Comparison of ENCODE assay signal across 14 cellular contexts in genomic region chr19:907183-907853, GRCh38. TPM values are rescaled to one million over a fixed set of nuclear protein-coding genes. Genes with fewer than 3 reads are reported as not detected.
DNase-seq lines count a peak whose midpoint lies in the region; ATAC-seq, FAIRE-seq and TF ChIP-seq lines count a peak whose summit lies in the region.
"Had no signal": no experiment of that assay in that cellular context is flagged by ENCODE, and none has a peak within 500 bp of the region (broad histone marks: within the 10 kb centered on the region; RNA-seq: fewer than 3 reads in every experiment).

No MANE protein-coding gene starts in this region.

- 5% methylated on average over 14 of the region's 14 CpGs for WGBS in K562 (ENCODE audit: insufficient coverage, low coverage, missing lambda C conversion rate)
- 75 to 80% (median 79%) methylated on average over 14 of the region's 14 CpGs for WGBS in psoas muscle, 3 donors

- H3K27ac ChIP-seq in OCI-LY7 (ENCODE audit: low read depth, low read length, poor library complexity, severe bottlenecking) (peak overlapping the region; percentile 95), K562 (ENCODE audit: extremely low read depth, low read depth, low read length) (peak overlapping the region; percentile 95), psoas muscle (no peak overlapping the region), uterus (no peak overlapping the region)
- H3K27ac ChIP-seq: 22Rv1, esophagus muscularis mucosa had no signal

- H3K4me3 ChIP-seq in OCI-LY7 (ENCODE audit: low read depth, low read length, poor library complexity, severe bottlenecking): no peak overlapping the region
- peak overlapping the region; percentile 18 for H3K4me3 ChIP-seq in K562
- no peak overlapping the region for H3K4me3 ChIP-seq in psoas muscle
- H3K4me3 ChIP-seq in uterus: no peak overlapping the region
- H3K4me3 ChIP-seq: breast epithelium, esophagus muscularis mucosa had no signal

- in situ Hi-C loops in K562 (cut with MboI): no loop called here

- TF ChIP-seq POLR2A in K562 (conservative IDR thresholded peaks at IDR 0.05) (peak; percentile 60; the same call in 1 of the 2 replicates), uterus (IDR thresholded peaks at IDR 0.05) (no peak)

- H4K20me1 ChIP-seq in OCI-LY7 (ENCODE audit: insufficient read depth, low read length): no peaks in the 10 kb centered on the region
- peaks cover 8% of the 10 kb centered on the region for H4K20me1 ChIP-seq in K562 (replicated peaks; ENCODE audit: control insufficient read depth, insufficient read depth, low read length)

- TF ChIP-seq CTCF in OCI-LY7 (conservative IDR thresholded peaks at IDR 0.05; ENCODE audit: low read length): no peak
- peak in 2 of 3 experiments; percentile 14 to 32; a peak in 3 of 6 replicates for TF ChIP-seq CTCF in K562 (IDR thresholded peaks at IDR 0.05 in 2 of 3, conservative IDR thresholded peaks at IDR 0.05 in 1 of 3; ENCODE audit: insufficient read depth in 2 of 3, low read depth in 1 of 3, low read length in 3 of 3)
- TF ChIP-seq CTCF in psoas muscle (IDR thresholded peaks at IDR 0.05): no peak
- TF ChIP-seq CTCF in uterus (IDR thresholded peaks at IDR 0.05): no peak

- peaks cover 35% of the 10 kb centered on the region for H3K4me1 Mint-ChIP-seq in T-helper 1 cell treated with Interleukin-12 subunit alpha and Interleukin-12 subunit beta and Interleukin-4 antibody, amounts not matched to agents 30 μg/mL and 1 μg/mL, for 36 hours (ENCODE audit: low read depth)

- peaks cover 47% of the 10 kb centered on the region for H3K4me1 ChIP-seq in OCI-LY7 (ENCODE audit: insufficient read depth, low read length, poor library complexity, severe bottlenecking)
- peaks cover 43 to 83% of the 10 kb centered on the region in 2 experiments for H3K4me1 ChIP-seq in K562 (replicated peaks in 1 of 2; ENCODE audit: control insufficient read depth in 2 of 2, insufficient read depth in 2 of 2, low read length in 2 of 2)
- no peaks in the 10 kb centered on the region for H3K4me1 ChIP-seq in psoas muscle
- H3K4me1 ChIP-seq in uterus: no peaks in the 10 kb centered on the region

- DNase-seq in T-helper 1 cell: no peak
- peak; percentile 59 for DNase-seq in OCI-LY7 (ENCODE audit: low spot score)
- DNase-seq in K562 (ENCODE audit: extremely low read depth in 1 of 4, low spot score in 3 of 4): peak; percentile 79 to 99 (median 89)
- DNase-seq in psoas muscle: peak; percentile 23 to 52
- DNase-seq in uterus: no peak
- DNase-seq: DMS79, NCI-H1694 treated with DMSO at 0.1 percent for 48 hours had no signal

- H3K9me1 ChIP-seq in K562 (ENCODE audit: control insufficient read depth, insufficient read depth, low read length): no peaks in the 10 kb centered on the region

- no peaks in the 10 kb centered on the region for H3K27me3 ChIP-seq in K562 (ENCODE audit: control insufficient read depth in 2 of 2, insufficient read depth in 2 of 2, low read length in 2 of 2)
- no peaks in the 10 kb centered on the region for H3K27me3 ChIP-seq in psoas muscle (ENCODE audit: insufficient read depth in 3 of 3, low read length in 2 of 3)
- H3K27me3 ChIP-seq in uterus: no peaks in the 10 kb centered on the region
- H3K27me3 ChIP-seq: breast epithelium, esophagus muscularis mucosa had no signal

- TF ChIP-seq EP300 in K562 (IDR thresholded peaks at IDR 0.05; ENCODE audit: low read length): peak; percentile 97

- BruUV-seq in OCI-LY7 (replicated peaks; lab: Mats Ljungman, UMichigan) (no TSS peak), K562 (replicated peaks; lab: Mats Ljungman, UMichigan) (no TSS peak)

- no peaks in the 10 kb centered on the region for H3K27me3 Mint-ChIP-seq in T-helper 1 cell treated with Interleukin-12 subunit alpha and Interleukin-12 subunit beta and Interleukin-4 antibody, amounts not matched to agents 30 μg/mL and 1 μg/mL, for 36 hours (ENCODE audit: low read depth)

- POLR2A ChIA-PET in OCI-LY7 (lab: Charles Lee) (interaction anchor here (1.3 kb wide), 1 partner anchor 14 kb away, joined by 3 read pairs; the partner anchor contains the start of genes MED16 and RNU6-9), K562 (lab: Yijun Ruan, JAX) (interaction anchor here (0.5 to 2.9 kb wide), 16 partner anchors 9 to 919 kb away, joined by 3 to 21 read pairs (median 4); partner anchors contain the start of genes CIRBP, MED16 and RNU6-9)

- peak overlapping the region; percentile 34 for H3K4me3 Mint-ChIP-seq in T-helper 1 cell treated with Interleukin-12 subunit alpha and Interleukin-12 subunit beta and Interleukin-4 antibody, amounts not matched to agents 30 μg/mL and 1 μg/mL, for 36 hours

- peaks cover 18% of the 10 kb centered on the region for H3K36me3 Mint-ChIP-seq in T-helper 1 cell treated with Interleukin-12 subunit alpha and Interleukin-12 subunit beta and Interleukin-4 antibody, amounts not matched to agents 30 μg/mL and 1 μg/mL, for 36 hours (ENCODE audit: low read depth)

- CTCF ChIA-PET in OCI-LY7 (lab: Charles Lee; ENCODE audit: unreplicated experiment) (no interaction called here), K562 (lab: Yijun Ruan, JAX; ENCODE audit: low intra/inter-chr PET ratio) (no interaction called here)

- no peaks in the 10 kb centered on the region for H3K9me3 Mint-ChIP-seq in T-helper 1 cell treated with Interleukin-12 subunit alpha and Interleukin-12 subunit beta and Interleukin-4 antibody, amounts not matched to agents 30 μg/mL and 1 μg/mL, for 36 hours

- H3K9me3 ChIP-seq in OCI-LY7 (ENCODE audit: low read length) (no peaks in the 10 kb centered on the region), K562 (replicated peaks; ENCODE audit: control insufficient read depth, insufficient read depth, low read depth, low read length) (no peaks in the 10 kb centered on the region), psoas muscle (no peaks in the 10 kb centered on the region), uterus (no peaks in the 10 kb centered on the region)
- H3K9me3 ChIP-seq: breast epithelium, esophagus muscularis mucosa had no signal

- H3K79me2 ChIP-seq in OCI-LY7 (ENCODE audit: insufficient read depth, low read depth, low read length) (peaks cover 30% of the 10 kb centered on the region; the same call in 1 of the 2 replicates), K562 (ENCODE audit: control insufficient read depth, insufficient read depth, low read length) (peaks cover 96% of the 10 kb centered on the region)

- H3K36me3 ChIP-seq in OCI-LY7 (ENCODE audit: insufficient read depth, low read length): peaks cover 6% of the 10 kb centered on the region
- H3K36me3 ChIP-seq in K562 (ENCODE audit: control insufficient read depth, insufficient read depth, low read length): peaks cover 44% of the 10 kb centered on the region; the same call in 2 of the 3 replicates
- H3K36me3 ChIP-seq in psoas muscle (ENCODE audit: insufficient read depth in 1 of 2, low read depth in 1 of 2): no peaks in the 10 kb centered on the region
- no peaks in the 10 kb centered on the region for H3K36me3 ChIP-seq in uterus
- H3K36me3 ChIP-seq: breast epithelium had no signal

- H3K4me2 ChIP-seq in OCI-LY7 (ENCODE audit: low read length) (peak overlapping the region; percentile 54), K562 (ENCODE audit: insufficient read depth, low read length) (peak overlapping the region; percentile 88)

- H3K27ac Mint-ChIP-seq in T-helper 1 cell treated with Interleukin-12 subunit alpha and Interleukin-12 subunit beta and Interleukin-4 antibody, amounts not matched to agents 30 μg/mL and 1 μg/mL, for 36 hours: peak overlapping the region; percentile 85

- no peaks in the 10 kb centered on the region for H3K9me2 ChIP-seq in OCI-LY7 (ENCODE audit: insufficient read depth, low read length)

- peak; percentile 25 to 38; a peak in 3 of 4 replicates for TF ChIP-seq RAD21 in K562 (CRISPR knock-in tag; conservative IDR thresholded peaks at IDR 0.05 in 1 of 2, IDR thresholded peaks at IDR 0.05 in 1 of 2)

- H3K9ac ChIP-seq in K562 (ENCODE audit: insufficient read depth in 1 of 2, low read depth in 2 of 2, low read length in 2 of 2): peak overlapping the region; percentile 65 to 89

- H2AFZ ChIP-seq in OCI-LY7 (ENCODE audit: low read length) (no peak overlapping the region), K562 (ENCODE audit: low read depth, low read length) (no peak overlapping the region)

- ATAC-seq in K562: peak; percentile 82
- ATAC-seq in psoas muscle: peak in 1 of 4 donors; percentile 13
- ATAC-seq in GM18520 (IDR thresholded peaks at IDR 0.05; ENCODE audit: unreplicated experiment): no peak
- no peak for ATAC-seq in HG03108 (IDR thresholded peaks at IDR 0.05; ENCODE audit: unreplicated experiment)

- peak; percentile 98 for FAIRE-seq in K562 (lab: Jason Lieb, UNC)

- intact Hi-C loops in OCI-LY7 (cut with micrococcal nuclease; ENCODE audit: unreplicated experiment) (loop anchor here (2.0 kb wide), 1 partner anchor 15 kb away; the partner anchor contains the start of genes MED16 and RNU6-9), K562 (cut with micrococcal nuclease) (loop anchor here (2.0 kb wide), 1 partner anchor 15 kb away; the partner anchor contains the start of genes MED16 and RNU6-9), psoas muscle (cut with DNase I) (no loop called here), uterus (cut with DNase I; ENCODE audit: low total_unique reads) (no loop called here)

RNA-seq across cellular contexts. Expression of gene R3HDM4, which starts 5.7 kb away (rescaled TPM):
- 39.5 and 43.5 TPM in 2 replicates for total RNA-seq in OCI-LY7 (2014; rRNA removed; shearing (Covaris generic))
- total RNA-seq in OCI-LY7 (2022) (64.9 and 75.2 TPM in 2 replicates), K562 (2014; rRNA removed) (63.2 and 75.6 TPM in 2 replicates), K562 (2014; rRNA removed; fragmentation: Illumina TruSeq; extraction: Trizol) (21.4 and 26.2 TPM in 2 replicates), K562 (2015; rRNA removed; fragmentation: Illumina TruSeq; extraction: Trizol) (44.6 and 46.1 TPM in 2 replicates), K562 (2021) (133 and 138 TPM in 2 replicates), psoas muscle (10 to 100 TPM; 17.8 to 56.8 (median 50.6) TPM), uterus (10 to 100 TPM in 3 of 4 donors, 1 to 10 TPM in 1; 5.3 to 38.2 (median 21.2) TPM)
- total RNA-seq in K562 (2011; cell fraction: chromatin; rRNA removed; ENCODE audit: low replicate concordance): 66.6 and 166 TPM in 2 replicates
- 109 and 113 TPM in 2 replicates for total RNA-seq in K562 (2011; cell fraction: nucleolus; rRNA removed)
- total RNA-seq in K562 (2011; cell fraction: nucleoplasm; rRNA removed): 92.6 and 119 TPM in 2 replicates
- polyA plus RNA-seq in K562 (2011; rRNA removed) (59.0 and 93.9 TPM in 2 replicates), K562 (2014; fragmentation: Illumina TruSeq; extraction: Trizol) (87.6 and 109 TPM in 2 replicates), K562 (2014; fragmentation: Nextera tagmentation; extraction: Ambion mirVana) (1 to 10 TPM; 3.2 to 5.6 TPM), K562 (2014; rRNA removed) (140 and 154 TPM in 2 replicates), psoas muscle (10 to 100 TPM; 37.4 to 92.0 (median 60.8) TPM)
- 105 and 207 TPM in 2 replicates for polyA plus RNA-seq in K562 (2011; cell fraction: cytosol; rRNA removed)
- polyA plus RNA-seq in K562 (2011; cell fraction: nucleus; rRNA removed): 149 and 223 TPM in 2 replicates
- 85.0 and 165 TPM in 2 replicates for polyA plus RNA-seq in K562 (2012)
- polyA minus RNA-seq in K562 (2011; rRNA and poly(A)+ RNA removed): 11.6 and 16.6 TPM in 2 replicates
- polyA minus RNA-seq in K562 (2011; cell fraction: cytosol; rRNA and poly(A)+ RNA removed): 30.8 and 60.9 TPM in 2 replicates
- polyA minus RNA-seq in K562 (2011; cell fraction: nucleus; rRNA and poly(A)+ RNA removed): 22.8 and 25.2 TPM in 2 replicates

RNA-seq across cellular contexts. Expression of gene KISS1R, which starts 9.8 kb away (rescaled TPM):
- not detected in 2 replicates for total RNA-seq in OCI-LY7 (2014; rRNA removed; shearing (Covaris generic))
- total RNA-seq in OCI-LY7 (2022) (not detected in 2 replicates), K562 (2014; rRNA removed) (19.3 and 26.7 TPM in 2 replicates), K562 (2014; rRNA removed; fragmentation: Illumina TruSeq; extraction: Trizol) (0.80 and 1.1 TPM in 2 replicates), K562 (2015; rRNA removed; fragmentation: Illumina TruSeq; extraction: Trizol) (2.0 and 2.7 TPM in 2 replicates), K562 (2021) (36.2 and 39.4 TPM in 2 replicates), psoas muscle (not detected), uterus (under 1 TPM in 1 of 4 donors, not detected in 3; 0.14 TPM)
- 13.9 and 50.0 TPM in 2 replicates for total RNA-seq in K562 (2011; cell fraction: chromatin; rRNA removed; ENCODE audit: low replicate concordance)
- total RNA-seq in K562 (2011; cell fraction: nucleolus; rRNA removed): 79.5 and 104 TPM in 2 replicates
- total RNA-seq in K562 (2011; cell fraction: nucleoplasm; rRNA removed): 29.6 and 30.1 TPM in 2 replicates
- polyA plus RNA-seq in K562 (2011; rRNA removed) (2.8 and 6.3 TPM in 2 replicates), K562 (2014; fragmentation: Illumina TruSeq; extraction: Trizol) (0.37 and 2.7 TPM in 2 replicates), K562 (2014; fragmentation: Nextera tagmentation; extraction: Ambion mirVana) (under 1 TPM; 0.55 to 0.75 TPM), K562 (2014; rRNA removed) (17.3 and 26.8 TPM in 2 replicates), psoas muscle (under 1 TPM in 1 of 3 donors, not detected in 2; 0.16 TPM)
- 4.3 and 59.2 TPM in 2 replicates for polyA plus RNA-seq in K562 (2011; cell fraction: cytosol; rRNA removed)
- polyA plus RNA-seq in K562 (2011; cell fraction: nucleus; rRNA removed): 36.4 and 172 TPM in 2 replicates
- polyA plus RNA-seq in K562 (2012): 6.9 and 23.9 TPM in 2 replicates
- polyA minus RNA-seq in K562 (2011; rRNA and poly(A)+ RNA removed): 0.30 and 1.8 TPM in 2 replicates
- 5.8 and 14.1 TPM in 2 replicates for polyA minus RNA-seq in K562 (2011; cell fraction: cytosol; rRNA and poly(A)+ RNA removed)
- 5.8 and 22.6 TPM in 2 replicates for polyA minus RNA-seq in K562 (2011; cell fraction: nucleus; rRNA and poly(A)+ RNA removed)
- total RNA-seq: esophagus muscularis mucosa, myocyte had no signal

RNA-seq across cellular contexts. Expression of gene RNU6-9, which starts 14.0 kb away (rescaled TPM):
- not detected in 2 replicates for total RNA-seq in OCI-LY7 (2014; rRNA removed; shearing (Covaris generic))
- total RNA-seq in OCI-LY7 (2022) (not detected in 2 replicates), K562 (2014; rRNA removed) (not detected in 2 replicates), K562 (2014; rRNA removed; fragmentation: Illumina TruSeq; extraction: Trizol) (not detected in 2 replicates), K562 (2015; rRNA removed; fragmentation: Illumina TruSeq; extraction: Trizol) (not detected in 2 replicates), K562 (2021) (not detected in 2 replicates), psoas muscle (not detected), uterus (not detected)
- total RNA-seq in K562 (2011; cell fraction: chromatin; rRNA removed; ENCODE audit: low replicate concordance): not detected in 2 replicates
- not detected in 2 replicates for total RNA-seq in K562 (2011; cell fraction: nucleolus; rRNA removed)
- total RNA-seq in K562 (2011; cell fraction: nucleoplasm; rRNA removed): not detected in 2 replicates
- polyA plus RNA-seq in K562 (2011; rRNA removed) (not detected in 2 replicates), K562 (2014; fragmentation: Illumina TruSeq; extraction: Trizol) (not detected in 2 replicates), K562 (2014; fragmentation: Nextera tagmentation; extraction: Ambion mirVana) (not detected), K562 (2014; rRNA removed) (not detected in 2 replicates), psoas muscle (not detected)
- polyA plus RNA-seq in K562 (2011; cell fraction: cytosol; rRNA removed): not detected in 2 replicates
- not detected in 2 replicates for polyA plus RNA-seq in K562 (2011; cell fraction: nucleus; rRNA removed)
- polyA plus RNA-seq in K562 (2012): not detected in 2 replicates
- polyA minus RNA-seq in K562 (2011; rRNA and poly(A)+ RNA removed): under 0.01 TPM in 2 replicates
- 667 TPM in 1 of 2 replicates, not detected in the other for polyA minus RNA-seq in K562 (2011; cell fraction: cytosol; rRNA and poly(A)+ RNA removed)
- polyA minus RNA-seq in K562 (2011; cell fraction: nucleus; rRNA and poly(A)+ RNA removed): under 0.01 TPM in 1 of 2 replicates, not detected in the other
- total RNA-seq: breast epithelium, esophagus muscularis mucosa, myocyte had no signal

RNA-seq across cellular contexts. Expression of gene MED16, which starts 14.3 kb away (rescaled TPM):
- 12.9 and 19.1 TPM in 2 replicates for total RNA-seq in OCI-LY7 (2014; rRNA removed; shearing (Covaris generic))
- total RNA-seq in OCI-LY7 (2022) (54.3 and 61.4 TPM in 2 replicates), K562 (2014; rRNA removed) (15.6 and 22.1 TPM in 2 replicates), K562 (2014; rRNA removed; fragmentation: Illumina TruSeq; extraction: Trizol) (1.2 and 1.8 TPM in 2 replicates), K562 (2015; rRNA removed; fragmentation: Illumina TruSeq; extraction: Trizol) (8.6 and 9.3 TPM in 2 replicates), K562 (2021) (59.6 and 59.9 TPM in 2 replicates), psoas muscle (10 to 100 TPM; 47.0 to 66.5 (median 56.7) TPM), uterus (10 to 100 TPM; 12.0 to 69.1 (median 43.1) TPM)
- 28.6 and 108 TPM in 2 replicates for total RNA-seq in K562 (2011; cell fraction: chromatin; rRNA removed; ENCODE audit: low replicate concordance)
- total RNA-seq in K562 (2011; cell fraction: nucleolus; rRNA removed): 71.0 and 80.0 TPM in 2 replicates
- 33.8 and 41.3 TPM in 2 replicates for total RNA-seq in K562 (2011; cell fraction: nucleoplasm; rRNA removed)
- polyA plus RNA-seq in K562 (2011; rRNA removed) (10.3 and 26.2 TPM in 2 replicates), K562 (2014; fragmentation: Illumina TruSeq; extraction: Trizol) (7.1 and 20.0 TPM in 2 replicates), K562 (2014; fragmentation: Nextera tagmentation; extraction: Ambion mirVana) (1 to 10 TPM in 1 of 2 experiments, under 1 TPM in 1; 0.89 to 1.3 TPM), K562 (2014; rRNA removed) (21.2 and 30.2 TPM in 2 replicates), psoas muscle (10 to 100 TPM; 30.7 to 55.8 (median 51.3) TPM)
- 36.6 and 87.3 TPM in 2 replicates for polyA plus RNA-seq in K562 (2011; cell fraction: cytosol; rRNA removed)
- 34.7 and 60.1 TPM in 2 replicates for polyA plus RNA-seq in K562 (2011; cell fraction: nucleus; rRNA removed)
- polyA plus RNA-seq in K562 (2012): 34.1 and 52.5 TPM in 2 replicates
- 10.3 and 15.6 TPM in 2 replicates for polyA minus RNA-seq in K562 (2011; rRNA and poly(A)+ RNA removed)
- 72.1 and 84.4 TPM in 2 replicates for polyA minus RNA-seq in K562 (2011; cell fraction: cytosol; rRNA and poly(A)+ RNA removed)
- polyA minus RNA-seq in K562 (2011; cell fraction: nucleus; rRNA and poly(A)+ RNA removed): 33.7 and 37.4 TPM in 2 replicates

RNA-seq across cellular contexts. Expression of gene ARID3A, which starts 18.5 kb away (rescaled TPM):
- total RNA-seq in OCI-LY7 (2014; rRNA removed; shearing (Covaris generic)): 7.9 and 9.9 TPM in 2 replicates
- 21.6 and 23.5 TPM in 2 replicates for total RNA-seq in OCI-LY7 (2022)
- total RNA-seq in K562 (2011; cell fraction: chromatin; rRNA removed; ENCODE audit: low replicate concordance): 89.0 and 254 TPM in 2 replicates
- total RNA-seq in K562 (2011; cell fraction: nucleolus; rRNA removed): 180 and 206 TPM in 2 replicates
- total RNA-seq in K562 (2011; cell fraction: nucleoplasm; rRNA removed): 120 and 121 TPM in 2 replicates
- 55.2 and 62.0 TPM in 2 replicates for total RNA-seq in K562 (2014; rRNA removed)
- 14.8 and 16.4 TPM in 2 replicates for total RNA-seq in K562 (2014; rRNA removed; fragmentation: Illumina TruSeq; extraction: Trizol)
- total RNA-seq in K562 (2015; rRNA removed; fragmentation: Illumina TruSeq; extraction: Trizol): 39.0 and 41.3 TPM in 2 replicates
- total RNA-seq in K562 (2021): 97.2 and 118 TPM in 2 replicates
- polyA plus RNA-seq in K562 (2011; rRNA removed): 27.9 and 44.1 TPM in 2 replicates
- polyA plus RNA-seq in K562 (2011; cell fraction: cytosol; rRNA removed): 43.2 and 88.8 TPM in 2 replicates
- 58.8 and 128 TPM in 2 replicates for polyA plus RNA-seq in K562 (2011; cell fraction: nucleus; rRNA removed)
- polyA plus RNA-seq in K562 (2012): 49.0 and 52.3 TPM in 2 replicates
- polyA plus RNA-seq in K562 (2014; fragmentation: Illumina TruSeq; extraction: Trizol): 31.2 and 62.4 TPM in 2 replicates
- polyA plus RNA-seq in K562 (2014; fragmentation: Nextera tagmentation; extraction: Ambion mirVana): 1 to 10 TPM; 1.4 to 2.0 TPM
- polyA plus RNA-seq in K562 (2014; rRNA removed): 31.0 and 46.7 TPM in 2 replicates
- 36.2 and 53.3 TPM in 2 replicates for polyA minus RNA-seq in K562 (2011; rRNA and poly(A)+ RNA removed)
- polyA minus RNA-seq in K562 (2011; cell fraction: cytosol; rRNA and poly(A)+ RNA removed): 119 and 167 TPM in 2 replicates
- 45.8 and 47.4 TPM in 2 replicates for polyA minus RNA-seq in K562 (2011; cell fraction: nucleus; rRNA and poly(A)+ RNA removed)
- 1 to 10 TPM; 4.2 to 6.7 (median 4.9) TPM for total RNA-seq in psoas muscle
- 1 to 10 TPM; 2.3 to 4.2 (median 3.2) TPM for polyA plus RNA-seq in psoas muscle
- 10 to 100 TPM in 1 of 4 donors, 1 to 10 TPM in 3; 1.3 to 22.0 (median 3.8) TPM for total RNA-seq in uterus

Comparison
In these comparisons a context has a peak if more than half of its experiments do, and no peak if none do; other contexts are left out.
1. DNase-seq: peak in OCI-LY7 (single experiment), K562 (4 of 4) and psoas muscle (2 of 2); none in T-helper 1 cell (0 of 5) and uterus (0 of 2).
2. H3K27ac ChIP-seq: peak in OCI-LY7 (single experiment) and K562 (single experiment); none in psoas muscle (single experiment) and uterus (0 of 2).
3. CTCF ChIP-seq: peak in K562 (2 of 3); none in OCI-LY7 (single experiment), psoas muscle (single experiment) and uterus (0 of 4).
4. intact Hi-C loops: an anchor here in OCI-LY7 (2.0 kb wide) and K562 (2.0 kb wide); none called in psoas muscle and uterus.